Comparison of ENCODE assay signal across 29 cellular contexts in genomic region chr12:7125632-7126227, GRCh38. TPM values are rescaled to one million over a fixed set of nuclear protein-coding genes. Genes with fewer than 3 reads are reported as not detected.
"Had no signal": no experiment of that assay in that cellular context is flagged by ENCODE, and none has a peak within 500 bp of the region (broad histone marks: within the 10 kb centered on the region; RNA-seq: fewer than 3 reads in every experiment).

No MANE protein-coding gene starts in this region.

- H3K4me3 Mint-ChIP-seq: activated CD4-positive, alpha-beta T cell treated with anti-CD3 and anti-CD28 coated beads for 36 hours; activated T-cell treated with anti-CD3 and anti-CD28 coated beads, Interleukin-2, amount 50 U/mL, for 72 hours; stimulated activated naive B cell treated with anti-CD40 and anti-IgM and Interleukin-4, amounts not matched to agents 10 μg/mL and 1 μg/mL and 100 μg/mL, for 72 hours; T-helper 2 cell treated with Interferon-gamma antibody and Interleukin-4, amounts not matched to agents 5 μg/mL and 100 μg/mL, for 36 hours had no signal

- DNase-seq: activated CD4-positive, alpha-beta T cell treated with anti-CD3 and anti-CD28 coated beads for 36 hours; activated CD4-positive, alpha-beta T cell treated with anti-CD3 and anti-CD28 coated beads, Interleukin-2, amount 50 U/mL, for 4 hours; activated CD4-positive, CD25-positive, alpha-beta regulatory T cell; activated naive CD4-positive, alpha-beta T cell; activated T-cell treated with anti-CD3 and anti-CD28 coated beads for 4 hours; activated T-cell treated with anti-CD3 and anti-CD28 coated beads, Interleukin-2, amount 50 U/mL, for 72 hours; anterior cingulate cortex; dermis blood vessel endothelial cell; effector CD8-positive, alpha-beta T cell; heart right ventricle; kidney glomerular epithelial cell; nucleus accumbens; pancreas; retina; sigmoid colon; small intestine; stimulated activated CD4-positive, alpha-beta T cell treated with anti-CD3 and anti-CD28 coated beads, Interleukin-1b, Interleukin-23, amount 100 ng/mL, for 48 hours; stimulated activated naive B cell treated with anti-CD40 and anti-IgM and Interleukin-4, amounts not matched to agents 10 μg/mL and 1 μg/mL and 100 μg/mL, for 72 hours; stomach; T-helper 1 cell; thyroid gland; upper lobe of right lung had no signal

- H3K9me3 ChIP-seq: heart right ventricle, pancreas, prostate gland, sigmoid colon, stomach, thyroid gland, upper lobe of right lung had no signal

- H3K9me3 Mint-ChIP-seq: activated naive CD4-positive, alpha-beta T cell treated with anti-CD3 and anti-CD28 coated beads, Interleukin-2, amount 50 U/mL, for 72 hours; activated T-cell treated with anti-CD3 and anti-CD28 coated beads, Interleukin-2, amount 50 U/mL, for 72 hours; stimulated activated naive B cell treated with anti-CD40 and anti-IgM and Interleukin-4, amounts not matched to agents 10 μg/mL and 1 μg/mL and 100 μg/mL, for 72 hours; T-helper 2 cell treated with Interferon-gamma antibody and Interleukin-4, amounts not matched to agents 5 μg/mL and 100 μg/mL, for 36 hours had no signal

- H3K36me3 ChIP-seq: heart right ventricle, pancreas, prostate gland, sigmoid colon, stomach, thyroid gland, upper lobe of right lung had no signal

- H3K27me3 Mint-ChIP-seq: activated CD4-positive, alpha-beta T cell treated with anti-CD3 and anti-CD28 coated beads for 36 hours; stimulated activated naive B cell treated with anti-CD40 and anti-IgM and Interleukin-4, amounts not matched to agents 10 μg/mL and 1 μg/mL and 100 μg/mL, for 72 hours had no signal

- H3K4me3 ChIP-seq: heart right ventricle, lung, pancreas, prostate gland, sigmoid colon, stomach, thyroid gland, upper lobe of right lung had no signal

- H3K27ac Mint-ChIP-seq: activated CD4-positive, alpha-beta T cell treated with anti-CD3 and anti-CD28 coated beads for 36 hours; activated T-cell treated with anti-CD3 and anti-CD28 coated beads, Interleukin-2, amount 50 U/mL, for 72 hours; stimulated activated naive B cell treated with anti-CD40 and anti-IgM and Interleukin-4, amounts not matched to agents 10 μg/mL and 1 μg/mL and 100 μg/mL, for 72 hours; T-helper 2 cell treated with Interferon-gamma antibody and Interleukin-4, amounts not matched to agents 5 μg/mL and 100 μg/mL, for 36 hours had no signal

- H3K27ac ChIP-seq: heart right ventricle, pancreas, prostate gland, sigmoid colon, stomach, thyroid gland, upper lobe of right lung had no signal

- ATAC-seq: activated CD4-positive, alpha-beta T cell treated with anti-CD3 and anti-CD28 coated beads for 36 hours; activated naive CD4-positive, alpha-beta T cell treated with anti-CD3 and anti-CD28 coated beads, Interleukin-2, amount 50 U/mL, for 72 hours; activated T-cell treated with anti-CD3 and anti-CD28 coated beads, Interleukin-2, amount 50 U/mL, for 72 hours; heart right ventricle; left lobe of liver; pancreas; stimulated activated naive B cell treated with anti-CD40 and anti-IgM and Interleukin-4, amounts not matched to agents 10 μg/mL and 1 μg/mL and 100 μg/mL, for 72 hours; upper lobe of right lung had no signal

- H3K27me3 ChIP-seq: pancreas, sigmoid colon, thyroid gland, upper lobe of right lung had no signal

- H3K36me3 Mint-ChIP-seq: activated naive CD4-positive, alpha-beta T cell treated with anti-CD3 and anti-CD28 coated beads, Interleukin-2, amount 50 U/mL, for 72 hours had no signal

RNA-seq across cellular contexts. Expression of gene RBP5, which starts 3.0 kb away (rescaled TPM):
- total RNA-seq: activated CD4-positive, alpha-beta T cell treated with anti-CD3 and anti-CD28 coated beads for 36 hours; activated naive CD4-positive, alpha-beta T cell treated with anti-CD3 and anti-CD28 coated beads, Interleukin-2, amount 50 U/mL, for 72 hours; dermis blood vessel endothelial cell; fibroblast of lung; fibroblast of villous mesenchyme; stomach had no signal
- polyA plus RNA-seq: fibroblast of lung had no signal
